8 cellular contexts compared by ENCODE assay signal in genomic region chr4:38902695-38903094, GRCh38. TPM values are rescaled to one million over a fixed set of nuclear protein-coding genes. Genes with fewer than 3 reads are reported as not detected.
A peak's percentile ranks its signal among the peaks of the same experiment; 100 is the strongest.
DNase-seq lines count a peak whose midpoint lies in the region; ATAC-seq and TF ChIP-seq lines count a peak whose summit lies in the region.

No MANE protein-coding gene starts in this region.

- H3K27ac ChIP-seq in CD4-positive, CD25-positive, alpha-beta regulatory T cell (ENCODE audit: insufficient read depth, low read length, poor library complexity, severe bottlenecking) = no peak overlapping the region

- H3K27ac Mint-ChIP-seq in CD4-positive, CD25-positive, alpha-beta regulatory T cell = no peak overlapping the region
- H3K27ac Mint-ChIP-seq in nephron = no peak overlapping the region

- H3K4me1 Mint-ChIP-seq in CD4-positive, CD25-positive, alpha-beta regulatory T cell = no peaks in the 10 kb centered on the region
- H3K4me1 Mint-ChIP-seq in nephron = peaks cover 15% of the 10 kb centered on the region

- H3K27me3 Mint-ChIP-seq in CD4-positive, CD25-positive, alpha-beta regulatory T cell = peaks cover 13% of the 10 kb centered on the region
- H3K27me3 Mint-ChIP-seq in nephron (ENCODE audit: low read depth) = no peaks in the 10 kb centered on the region

- no peaks in the 10 kb centered on the region for H3K36me3 ChIP-seq in CD4-positive, CD25-positive, alpha-beta regulatory T cell (ENCODE audit: control insufficient read depth, insufficient read depth, low read length)

- H3K27me3 ChIP-seq in CD4-positive, CD25-positive, alpha-beta regulatory T cell (ENCODE audit: control insufficient read depth, insufficient read depth, low read length) = peaks cover 2% of the 10 kb centered on the region

- no peaks in the 10 kb centered on the region for H3K9me3 Mint-ChIP-seq in CD4-positive, CD25-positive, alpha-beta regulatory T cell
- no peaks in the 10 kb centered on the region for H3K9me3 Mint-ChIP-seq in nephron

- peak; percentile 73 to 91 for ATAC-seq in CD4-positive, CD25-positive, alpha-beta regulatory T cell (ENCODE audit: low read depth in 2 of 2)
- ATAC-seq in HG02610 (IDR thresholded peaks at IDR 0.05; ENCODE audit: unreplicated experiment) = no peak

- no peaks in the 10 kb centered on the region for H3K36me3 Mint-ChIP-seq in CD4-positive, CD25-positive, alpha-beta regulatory T cell
- H3K36me3 Mint-ChIP-seq in nephron (ENCODE audit: low read depth) = peaks cover 28% of the 10 kb centered on the region

- peak in 2 of 3 donors; percentile 55 to 62 for DNase-seq in CD4-positive, CD25-positive, alpha-beta regulatory T cell
- peak; percentile 26 for DNase-seq in H4 (ENCODE audit: low spot score)
- peak; percentile 59 for DNase-seq in NCI-H82 (lab: John Stamatoyannopoulos, UW)
- DNase-seq in dermis blood vessel endothelial cell = peak; percentile 50
- no peak for DNase-seq in amygdala (lab: John Stamatoyannopoulos, UW)
- no peak for DNase-seq in activated naive CD4-positive, alpha-beta T cell (lab: John Stamatoyannopoulos, UW)

- H3K9me3 ChIP-seq in CD4-positive, CD25-positive, alpha-beta regulatory T cell (ENCODE audit: control insufficient read depth in 2 of 2, low read length in 2 of 2) = no peaks in the 10 kb centered on the region

- no peak overlapping the region for H3K4me3 Mint-ChIP-seq in CD4-positive, CD25-positive, alpha-beta regulatory T cell
- no peak overlapping the region for H3K4me3 Mint-ChIP-seq in nephron

- TF ChIP-seq CTCF in nephron (IDR thresholded peaks at IDR 0.05; ENCODE audit: unreplicated experiment in 3 of 3) = peak; percentile 27 to 62 (median 31)

- H3K4me3 ChIP-seq in CD4-positive, CD25-positive, alpha-beta regulatory T cell (ENCODE audit: low read depth, low read length) = no peak overlapping the region

- no peaks in the 10 kb centered on the region for H3K4me1 ChIP-seq in CD4-positive, CD25-positive, alpha-beta regulatory T cell (ENCODE audit: control insufficient read depth, insufficient read depth, low read length, poor library complexity, severe bottlenecking)

RNA-seq across cellular contexts. Expression of gene FAM114A1, which starts 35.1 kb away (rescaled TPM):
- total RNA-seq in CD4-positive, CD25-positive, alpha-beta regulatory T cell = not detected
- polyA plus RNA-seq in CD4-positive, CD25-positive, alpha-beta regulatory T cell = not detected
- 89.3 and 118 TPM in 2 replicates for total RNA-seq in H4 (2014; rRNA removed; shearing (Covaris generic))
- total RNA-seq in dermis blood vessel endothelial cell = 141 and 167 TPM in 2 replicates

RNA-seq across cellular contexts. Expression of gene TLR6, which starts 46.1 kb away (rescaled TPM):
- 2.2 TPM for total RNA-seq in CD4-positive, CD25-positive, alpha-beta regulatory T cell
- polyA plus RNA-seq in CD4-positive, CD25-positive, alpha-beta regulatory T cell = 1 to 10 TPM in 1 of 4 donors, under 1 TPM in 3; 0.39 to 2.3 (median 0.82) TPM
- total RNA-seq in H4 (2014; rRNA removed; shearing (Covaris generic)) = 9.9 and 15.8 TPM in 2 replicates
- 0.17 and 1.4 TPM in 2 replicates for total RNA-seq in dermis blood vessel endothelial cell

Comparison
In these comparisons a context has a peak if more than half of its experiments do, and no peak if none do; other contexts are left out.
1. DNase-seq: peak in CD4-positive, CD25-positive, alpha-beta regulatory T cell (2 of 3), H4 (single experiment), NCI-H82 (single experiment) and dermis blood vessel endothelial cell (single experiment); none in amygdala (0 of 56) and activated naive CD4-positive, alpha-beta T cell (0 of 4).
2. RNA of gene FAM114A1, which starts 35.1 kb away (total RNA-seq): 141 to 167 TPM in dermis blood vessel endothelial cell and 89.3 to 118 TPM in H4; not detected in CD4-positive, CD25-positive, alpha-beta regulatory T cell (single experiment); every median in the first group is over 10 times any median in the second.